In genomic region chr15:73990250-73991005, GRCh38 we compare ENCODE assay signal across 9 cellular contexts. TPM values are rescaled to one million over a fixed set of nuclear protein-coding genes. Genes with fewer than 3 reads are reported as not detected.
DNase-seq lines count a peak whose midpoint lies in the region; ATAC-seq and TF ChIP-seq lines count a peak whose summit lies in the region.
"Had no signal": no experiment of that assay in that cellular context is flagged by ENCODE, and none has a peak within 500 bp of the region (broad histone marks: within the 10 kb centered on the region; RNA-seq: fewer than 3 reads in every experiment).

No MANE protein-coding gene starts in this region.

- no peaks in the 10 kb centered on the region for H3K27me3 Mint-ChIP-seq in T-helper 1 cell treated with Interleukin-12 subunit alpha and Interleukin-12 subunit beta and Interleukin-4 antibody, amounts not matched to agents 30 μg/mL and 1 μg/mL, for 36 hours (ENCODE audit: low read depth)
- H3K27me3 Mint-ChIP-seq in activated CD4-positive, alpha-beta memory T cell treated with anti-CD3 and anti-CD28 coated beads for 36 hours: no peaks in the 10 kb centered on the region

- no peak for TF ChIP-seq CTCF in left lung (IDR thresholded peaks at IDR 0.05)

- DNase-seq in T-helper 1 cell (no peak), left lung (no peak), substantia nigra (lab: John Stamatoyannopoulos, UW) (peak in 1 of 49 donors; percentile 40), NCI-H1436 (lab: John Stamatoyannopoulos, UW) (no peak), NK-92 (lab: John Stamatoyannopoulos, UW; ENCODE audit: unreplicated experiment) (no peak), middle frontal gyrus (ENCODE audit: extremely low spot score, low spot score) (no peak)
- DNase-seq in activated CD4-positive, alpha-beta memory T cell treated with anti-CD3 and anti-CD28 coated beads for 36 hours: no peak

- H3K9me3 ChIP-seq in left lung: no peaks in the 10 kb centered on the region
- H3K9me3 ChIP-seq: HAP-1 had no signal

- H3K4me3 Mint-ChIP-seq in T-helper 1 cell treated with Interleukin-12 subunit alpha and Interleukin-12 subunit beta and Interleukin-4 antibody, amounts not matched to agents 30 μg/mL and 1 μg/mL, for 36 hours: peak overlapping the region; percentile 85
- peak overlapping the region; percentile 26 for H3K4me3 Mint-ChIP-seq in activated CD4-positive, alpha-beta memory T cell treated with anti-CD3 and anti-CD28 coated beads for 36 hours

- H3K4me1 ChIP-seq in left lung: peaks cover 28 to 86% of the 10 kb centered on the region in 2 donors

- H3K27ac ChIP-seq in left lung: peak overlapping the region; percentile 86 to 89
- peak overlapping the region; percentile 79 for H3K27ac ChIP-seq in substantia nigra (ENCODE audit: low read depth, low read length, poor library complexity, severe bottlenecking)

- CTCF ChIA-PET in activated CD4-positive, alpha-beta memory T cell treated with anti-CD3 and anti-CD28 coated beads for 36 hours (lab: Charles Lee): interaction anchor here (0.5 to 2.4 kb wide), 4 partner anchors 16 to 62 kb away, joined by 3 to 11 read pairs (median 4); no protein-coding TSS in a partner anchor

- no peak for ATAC-seq in left lung

- no peaks in the 10 kb centered on the region for H3K9me3 Mint-ChIP-seq in T-helper 1 cell treated with Interleukin-12 subunit alpha and Interleukin-12 subunit beta and Interleukin-4 antibody, amounts not matched to agents 30 μg/mL and 1 μg/mL, for 36 hours
- H3K9me3 Mint-ChIP-seq in activated CD4-positive, alpha-beta memory T cell treated with anti-CD3 and anti-CD28 coated beads for 36 hours: no peaks in the 10 kb centered on the region

- no peaks in the 10 kb centered on the region for H3K27me3 ChIP-seq in left lung

- H3K4me3 ChIP-seq in left lung: no peak overlapping the region

- H3K36me3 Mint-ChIP-seq in T-helper 1 cell treated with Interleukin-12 subunit alpha and Interleukin-12 subunit beta and Interleukin-4 antibody, amounts not matched to agents 30 μg/mL and 1 μg/mL, for 36 hours (ENCODE audit: low read depth): peaks cover 13% of the 10 kb centered on the region
- peaks cover 4% of the 10 kb centered on the region for H3K36me3 Mint-ChIP-seq in activated CD4-positive, alpha-beta memory T cell treated with anti-CD3 and anti-CD28 coated beads for 36 hours

- no peak overlapping the region for H3K27ac Mint-ChIP-seq in T-helper 1 cell treated with Interleukin-12 subunit alpha and Interleukin-12 subunit beta and Interleukin-4 antibody, amounts not matched to agents 30 μg/mL and 1 μg/mL, for 36 hours
- no peak overlapping the region for H3K27ac Mint-ChIP-seq in activated CD4-positive, alpha-beta memory T cell treated with anti-CD3 and anti-CD28 coated beads for 36 hours

- intact Hi-C loops in activated CD4-positive, alpha-beta memory T cell treated with anti-CD3 and anti-CD28 coated beads for 36 hours (cut with micrococcal nuclease): loop anchor here (5.0 to 10.0 kb wide), 4 partner anchors 356 to 794 kb away; partner anchors contain the start of genes ARID3B, CSK, NPTN and UBL7
- intact Hi-C loops in left lung (cut with DNase I): no loop called here

- peaks cover 50% of the 10 kb centered on the region for H3K4me1 Mint-ChIP-seq in T-helper 1 cell treated with Interleukin-12 subunit alpha and Interleukin-12 subunit beta and Interleukin-4 antibody, amounts not matched to agents 30 μg/mL and 1 μg/mL, for 36 hours (ENCODE audit: low read depth)
- H3K4me1 Mint-ChIP-seq in activated CD4-positive, alpha-beta memory T cell treated with anti-CD3 and anti-CD28 coated beads for 36 hours (ENCODE audit: low read depth): peaks cover 26% of the 10 kb centered on the region

- POLR2A ChIA-PET in activated CD4-positive, alpha-beta memory T cell treated with anti-CD3 and anti-CD28 coated beads for 36 hours (lab: Charles Lee): interaction anchor here (0.6 to 0.7 kb wide), 2 partner anchors 14 to 151 kb away, joined by 3 to 4 read pairs; no protein-coding TSS in a partner anchor

- no peaks in the 10 kb centered on the region for H3K36me3 ChIP-seq in left lung
- H3K36me3 ChIP-seq: HAP-1 had no signal

RNA-seq across cellular contexts. Expression of gene STOML1, which starts 1.7 kb away (rescaled TPM):
- total RNA-seq in activated CD4-positive, alpha-beta memory T cell treated with anti-CD3 and anti-CD28 coated beads for 36 hours: 10 to 100 TPM in 1 of 2 experiments, 1 to 10 TPM in 1; 7.1 to 10.1 TPM
- 10 to 100 TPM; 20.0 to 29.3 TPM for total RNA-seq in left lung

RNA-seq across cellular contexts. Expression of gene PML, which starts 4.1 kb away (rescaled TPM):
- 10 to 100 TPM; 67.6 to 69.8 TPM for total RNA-seq in activated CD4-positive, alpha-beta memory T cell treated with anti-CD3 and anti-CD28 coated beads for 36 hours
- total RNA-seq in left lung: 10 to 100 TPM; 61.2 to 75.2 TPM
